Comparison of ENCODE assay signal across 1 cellular context in the genomic region with DNA sequence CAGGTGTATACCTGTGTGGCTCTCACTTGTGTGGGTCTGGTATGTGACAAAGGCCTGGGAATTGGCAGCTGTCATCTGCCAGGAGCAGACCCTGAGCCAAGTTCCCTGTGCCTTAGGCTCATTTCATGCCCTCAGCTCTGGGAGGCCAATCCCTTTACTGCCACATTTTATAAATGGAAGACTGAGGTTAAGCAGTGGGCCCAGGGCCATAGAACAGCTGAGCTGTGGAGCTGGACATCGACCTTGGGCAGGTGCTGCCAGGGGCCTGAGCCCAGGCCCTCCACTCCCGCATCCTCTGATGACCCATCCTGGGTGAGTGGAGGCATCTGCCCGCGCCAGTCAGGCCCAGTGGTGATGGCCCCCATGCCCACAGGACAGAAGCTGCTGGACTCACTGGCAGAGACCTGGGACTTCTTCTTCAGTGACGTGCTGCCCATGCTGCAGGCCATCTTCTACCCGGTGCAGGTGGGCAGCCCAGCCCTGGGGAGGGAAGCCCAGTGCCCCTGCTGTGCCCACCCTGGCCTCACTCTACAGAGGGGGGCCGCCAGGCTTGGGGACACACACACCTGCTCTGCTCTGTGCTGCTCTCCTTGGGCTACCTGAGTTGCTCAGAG.
A peak's percentile ranks its signal among the peaks of the same experiment; 100 is the strongest.
TF ChIP-seq lines count a peak whose summit lies in the region.

No MANE protein-coding gene starts in this region.

TF ChIP-seq in HepG2, 621 proteins besides CTCF, POLR2A, EP300 and RAD21:
- TF ChIP-seq ZBTB49 (CRISPR knock-in tag; IDR thresholded peaks at IDR 0.05; ENCODE audit: borderline replicate concordance) (no peak), ZNF280B (CRISPR knock-in tag; IDR thresholded peaks at IDR 0.05; ENCODE audit: borderline replicate concordance) (no peak), HES4 (CRISPR knock-in tag; IDR thresholded peaks at IDR 0.05; ENCODE audit: borderline replicate concordance) (0 out of 2 replicates have a peak, but pooled peaks have one; percentile 31)
TF ChIP-seq in HepG2: peak in this region for 1.
